1 cellular context compared by ENCODE assay signal in genomic region chr19:11091343-11092153, GRCh38.
TF ChIP-seq lines count a peak whose summit lies in the region.

No MANE protein-coding gene starts in this region.

TF ChIP-seq in HepG2, 621 proteins besides CTCF, POLR2A, EP300 and RAD21 (continued from another document and continues in another):
- no peak; the same call in 1 of the 2 replicates for TF ChIP-seq ARID3A (IDR thresholded peaks at IDR 0.05; ENCODE audit: low read depth, low read length)
- no peak for TF ChIP-seq CCDC6 (CRISPR knock-in tag; IDR thresholded peaks at IDR 0.05)
- TF ChIP-seq ZNF136 (CRISPR knock-in tag; IDR thresholded peaks at IDR 0.05; ENCODE audit: low read depth) = no peak
- TF ChIP-seq ZNF709 (CRISPR knock-in tag; IDR thresholded peaks at IDR 0.05) = no peak
- TF ChIP-seq, protein P1, sequence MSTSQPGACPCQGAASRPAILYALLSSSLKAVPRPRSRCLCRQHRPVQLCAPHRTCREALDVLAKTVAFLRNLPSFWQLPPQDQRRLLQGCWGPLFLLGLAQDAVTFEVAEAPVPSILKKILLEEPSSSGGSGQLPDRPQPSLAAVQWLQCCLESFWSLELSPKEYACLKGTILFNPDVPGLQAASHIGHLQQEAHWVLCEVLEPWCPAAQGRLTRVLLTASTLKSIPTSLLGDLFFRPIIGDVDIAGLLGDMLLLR (CRISPR knock-in tag; IDR thresholded peaks at IDR 0.05) = no peak
- no peak for TF ChIP-seq ZNF441 (CRISPR knock-in tag; IDR thresholded peaks at IDR 0.05; ENCODE audit: borderline replicate concordance)
- TF ChIP-seq MEIS1 (CRISPR knock-in tag; IDR thresholded peaks at IDR 0.05; ENCODE audit: borderline replicate concordance) = no peak
- TF ChIP-seq KMT2A (CRISPR knock-in tag; IDR thresholded peaks at IDR 0.05) = no peak
- TF ChIP-seq PLRG1 (conservative IDR thresholded peaks at IDR 0.05) = no peak
- no peak for TF ChIP-seq SATB2 (CRISPR knock-in tag; IDR thresholded peaks at IDR 0.05)
- no peak for TF ChIP-seq RARG (CRISPR knock-in tag; IDR thresholded peaks at IDR 0.05; ENCODE audit: low read depth)
- TF ChIP-seq, protein P2, sequence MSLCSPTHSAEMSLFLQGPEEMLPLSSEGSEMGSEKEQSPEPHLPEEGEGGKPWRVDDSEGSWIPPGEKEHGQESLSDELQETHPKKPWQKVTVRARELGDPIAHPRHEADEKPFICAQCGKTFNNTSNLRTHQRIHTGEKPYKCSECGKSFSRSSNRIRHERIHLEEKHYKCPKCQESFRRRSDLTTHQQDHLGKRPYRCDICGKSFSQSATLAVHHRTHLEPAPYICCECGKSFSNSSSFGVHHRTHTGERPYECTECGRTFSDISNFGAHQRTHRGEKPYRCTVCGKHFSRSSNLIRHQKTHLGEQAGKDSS (CRISPR knock-in tag; IDR thresholded peaks at IDR 0.05; ENCODE audit: borderline replicate concordance, low read depth) = no peak
- TF ChIP-seq SKI (IDR thresholded peaks at IDR 0.05; ENCODE audit: partially characterized antibody) = no peak
- TF ChIP-seq HMGXB3 (CRISPR knock-in tag; IDR thresholded peaks at IDR 0.05; ENCODE audit: borderline replicate concordance) = 0 out of 2 replicates have a peak, but pooled peaks have one; percentile 14
- no peak for TF ChIP-seq SOX13 (IDR thresholded peaks at IDR 0.05)
- peak; percentile 48 to 88; a peak in 2 of 4 replicates for TF ChIP-seq SOX13 (CRISPR knock-in tag; conservative IDR thresholded peaks at IDR 0.05 in 1 of 2, IDR thresholded peaks at IDR 0.05 in 1 of 2)
- TF ChIP-seq CEBPB (IDR thresholded peaks at IDR 0.05; ENCODE audit: borderline replicate concordance, low read depth, low read length) = no peak
- no peak for TF ChIP-seq HDAC1 (CRISPR knock-in tag; IDR thresholded peaks at IDR 0.05)
- no peak for TF ChIP-seq ZNF670 (CRISPR knock-in tag; IDR thresholded peaks at IDR 0.05; ENCODE audit: borderline replicate concordance)
- no peak for TF ChIP-seq KLF9 (CRISPR knock-in tag; IDR thresholded peaks at IDR 0.05; ENCODE audit: low read depth)
- peak in 1 of 2 experiments; percentile 47; a peak in 1 of 4 replicates for TF ChIP-seq REST (IDR thresholded peaks at IDR 0.05; ENCODE audit: borderline replicate concordance in 1 of 2, low read depth in 1 of 2, low read length in 2 of 2)
- peak; percentile 80; the same call in 1 of the 2 replicates for TF ChIP-seq ETV5 (CRISPR knock-in tag; IDR thresholded peaks at IDR 0.05; ENCODE audit: borderline replicate concordance)
- TF ChIP-seq, protein P3, sequence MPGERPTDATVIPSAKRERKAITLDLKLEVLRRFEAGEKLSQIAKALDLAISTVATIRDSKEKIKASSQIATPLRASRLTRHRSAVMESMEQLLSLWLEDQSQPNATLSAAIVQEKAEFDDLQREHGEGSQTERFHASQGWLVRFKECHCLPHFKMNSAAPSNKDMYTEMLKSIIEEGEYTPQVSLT (CRISPR knock-in tag; IDR thresholded peaks at IDR 0.05; ENCODE audit: borderline replicate concordance, low read depth) = no peak
- TF ChIP-seq THRA (CRISPR knock-in tag; IDR thresholded peaks at IDR 0.05; ENCODE audit: borderline replicate concordance) = no peak
- TF ChIP-seq PBX3 (CRISPR knock-in tag; IDR thresholded peaks at IDR 0.05; ENCODE audit: borderline replicate concordance) = no peak
- TF ChIP-seq ZNF800 (CRISPR knock-in tag; IDR thresholded peaks at IDR 0.05) = no peak
- no peak for TF ChIP-seq XRCC5 (optimal IDR thresholded peaks at IDR 0.05; ENCODE audit: low read length)
- TF ChIP-seq DBP (CRISPR knock-in tag; IDR thresholded peaks at IDR 0.05; ENCODE audit: not compliant biosample characterization) = no peak
- TF ChIP-seq RFXANK (CRISPR knock-in tag; IDR thresholded peaks at IDR 0.05) = no peak
- TF ChIP-seq HOXA3 (CRISPR knock-in tag; IDR thresholded peaks at IDR 0.05) = peak; percentile 33; the same call in 1 of the 2 replicates
- no peak for TF ChIP-seq DDIT3 (CRISPR knock-in tag; IDR thresholded peaks at IDR 0.05)
- no peak for TF ChIP-seq ZNF781 (CRISPR knock-in tag; IDR thresholded peaks at IDR 0.05; ENCODE audit: borderline replicate concordance, not compliant biosample characterization)
- TF ChIP-seq MIER3 (CRISPR knock-in tag; IDR thresholded peaks at IDR 0.05; ENCODE audit: borderline replicate concordance) = no peak
- TF ChIP-seq HDAC6 (IDR thresholded peaks at IDR 0.05; ENCODE audit: low read depth, low read length) = no peak
- no peak for TF ChIP-seq AGO1 (IDR thresholded peaks at IDR 0.05; ENCODE audit: low read depth, low read length, poor library complexity, severe bottlenecking)
- TF ChIP-seq UBTF (CRISPR knock-in tag; IDR thresholded peaks at IDR 0.05) = no peak
- no peak for TF ChIP-seq KLF11 (CRISPR knock-in tag; IDR thresholded peaks at IDR 0.05)
- TF ChIP-seq MAFG (CRISPR knock-in tag; IDR thresholded peaks at IDR 0.05) = no peak
- TF ChIP-seq REL (CRISPR knock-in tag; conservative IDR thresholded peaks at IDR 0.05) = no peak
- no peak for TF ChIP-seq SMAD3 (CRISPR knock-in tag; IDR thresholded peaks at IDR 0.05)
- no peak for TF ChIP-seq PAWR (CRISPR knock-in tag; IDR thresholded peaks at IDR 0.05; ENCODE audit: borderline replicate concordance)
- no peak for TF ChIP-seq GATAD1 (CRISPR knock-in tag; IDR thresholded peaks at IDR 0.05)
- TF ChIP-seq JDP2 (CRISPR knock-in tag; IDR thresholded peaks at IDR 0.05; ENCODE audit: borderline replicate concordance) = no peak
